Comparison of ENCODE assay signal across 1 cellular context in genomic region chr2:189287982-189288494, GRCh38.
TF ChIP-seq lines count a peak whose summit lies in the region.

No MANE protein-coding gene starts in this region.

TF ChIP-seq in endothelial cell of umbilical vein, 7 proteins besides CTCF, POLR2A, EP300 and RAD21 (continued from another document):
- TF ChIP-seq FOS (IDR thresholded peaks at IDR 0.05; ENCODE audit: borderline replicate concordance, insufficient read depth, low read length) = no peak
- TF ChIP-seq, protein P1, sequence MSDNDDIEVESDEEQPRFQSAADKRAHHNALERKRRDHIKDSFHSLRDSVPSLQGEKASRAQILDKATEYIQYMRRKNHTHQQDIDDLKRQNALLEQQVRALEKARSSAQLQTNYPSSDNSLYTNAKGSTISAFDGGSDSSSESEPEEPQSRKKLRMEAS (IDR thresholded peaks at IDR 0.05; ENCODE audit: insufficient read depth, insufficient read length) = no peak
